Comparison of ENCODE assay signal across 28 cellular contexts in genomic region chr3:128372281-128372680, GRCh38.
A peak's percentile ranks its signal among the peaks of the same experiment; 100 is the strongest.
DNase-seq lines count a peak whose midpoint lies in the region; ATAC-seq, FAIRE-seq and TF ChIP-seq lines count a peak whose summit lies in the region.
"Had no signal": no experiment of that assay in that cellular context is flagged by ENCODE, and none has a peak within 500 bp of the region (broad histone marks: within the 10 kb centered on the region; RNA-seq: fewer than 3 reads in every experiment).

No MANE protein-coding gene starts in this region.

- no peak overlapping the region for H2BK5ac ChIP-seq in H1 (ENCODE audit: low read depth, low read length)

- TF ChIP-seq POLR2A in H1 (IDR thresholded peaks at IDR 0.05; ENCODE audit: control extremely low read depth in 1 of 2, low read depth in 2 of 2, low read length in 2 of 2), result no peak

- no peaks in the 10 kb centered on the region for H3K27me3 ChIP-seq in BLaER1
- H3K27me3 ChIP-seq in H1 (replicated peaks in 1 of 4; ENCODE audit: control insufficient read depth in 3 of 4, extremely low read depth in 1 of 4, insufficient read depth in 3 of 4, low read length in 3 of 4), result peaks cover 0 to 2% (median 0%) of the 10 kb centered on the region in 4 experiments; a peak in 2 of 7 replicates
- H3K27me3 ChIP-seq: vagina had no signal

- H3K27ac ChIP-seq in BLaER1, result no peak overlapping the region
- no peak overlapping the region for H3K27ac ChIP-seq in H1 (ENCODE audit: low read depth, low read length)
- H3K27ac ChIP-seq: left ventricle myocardium inferior, vagina had no signal

- H3K9ac ChIP-seq in BLaER1, result no peak overlapping the region
- H3K9ac ChIP-seq in H1 (replicated peaks in 1 of 4; ENCODE audit: extremely low read depth in 1 of 4, low read depth in 3 of 4, low read length in 3 of 4), result no peak overlapping the region; a peak in 1 of 7 replicates

- H3K23me2 ChIP-seq in H1 (ENCODE audit: low read depth, low read length), result no peaks in the 10 kb centered on the region

- no peak overlapping the region for H2BK120ac ChIP-seq in H1 (replicated peaks; ENCODE audit: low read depth, low read length)

- H4K20me1 ChIP-seq in BLaER1 (peaks cover 46% of the 10 kb centered on the region), H1 (replicated peaks in 1 of 2; ENCODE audit: control insufficient read depth in 1 of 2, insufficient read depth in 2 of 2, low read length in 2 of 2) (no peaks in the 10 kb centered on the region)

- no peak overlapping the region for H3K4ac ChIP-seq in H1 (replicated peaks; ENCODE audit: insufficient read length, low read depth, low read length)

- H4K8ac ChIP-seq in H1 (ENCODE audit: extremely low read depth, insufficient read depth, low read length), result peak overlapping the region; percentile 76; the same call in 1 of the 2 replicates

- 89% methylated on average over 5 of the region's 5 CpGs; no CpG with 5 or more reads in 1 of the 2 experiments for WGBS in H1 (ENCODE audit: extremely low coverage in 1 of 2, insufficient coverage in 1 of 2, insufficient read length in 1 of 2, insufficient replicate concordance in 2 of 2, low coverage in 1 of 2, low lambda C conversion rate in 2 of 2, missing lambda C conversion rate in 1 of 2), 2 experiments

- H3K9me3 ChIP-seq in BLaER1 (no peaks in the 10 kb centered on the region), H1 (ENCODE audit: insufficient read depth in 2 of 2, low read depth in 1 of 2, low read length in 1 of 2) (no peaks in the 10 kb centered on the region)
- H3K9me3 ChIP-seq: left ventricle myocardium inferior, vagina had no signal

- H2BK15ac ChIP-seq in H1 (ENCODE audit: low read length), result no peak overlapping the region

- no peak overlapping the region for H2AK5ac ChIP-seq in H1 (ENCODE audit: low read depth, low read length)

- no peak overlapping the region for H2BK20ac ChIP-seq in H1 (ENCODE audit: low read length)

- H3K79me2 ChIP-seq in H1 (ENCODE audit: control insufficient read depth in 1 of 2, insufficient read depth in 2 of 2, low read length in 2 of 2), result no peaks in the 10 kb centered on the region

- H3K79me1 ChIP-seq in H1 (ENCODE audit: low read depth, low read length), result 0 out of 2 replicates have a peak, but pooled peaks cover 2% of the 10 kb centered on the region

- no peak overlapping the region for H3K56ac ChIP-seq in H1 (replicated peaks; ENCODE audit: insufficient read length, low read depth, low read length)

- DNase-seq in GM10266 (ENCODE audit: extremely low spot score), result peak; percentile 52
- DNase-seq in H1 (ENCODE audit: low read depth in 1 of 2, low spot score in 2 of 2), result no peak
- no peak for DNase-seq in iPS-NIHi11 (ENCODE audit: low spot score)
- DNase-seq in occipital lobe (lab: John Stamatoyannopoulos, UW), result no peak
- DNase-seq in T-helper 9 cell, result no peak
- DNase-seq: activated CD4-positive, alpha-beta T cell treated with anti-CD3 and anti-CD28 coated beads for 1 hour; activated CD8-positive, alpha-beta memory T cell treated with anti-CD3 and anti-CD28 coated beads, Interleukin-2, amount 10 ng/mL, durations not matched to agents 7 days and 5 days; CD8-positive, alpha-beta T cell; DMS153; effector memory CD4-positive, alpha-beta T cell; foreskin melanocyte; GOT3; hippocampal formation; left ventricle myocardium inferior; MV-4-11; naive thymus-derived CD8-positive, alpha-beta T cell; NCI-H1694 treated with DMSO at 0.1 percent for 48 hours; NCI-H2227 treated with DMSO at 0.1 percent for 48 hours; NCI-H748 treated with DMSO at 0.1 percent for 48 hours; stimulated activated CD4-positive, alpha-beta T cell treated with anti-CD3 and anti-CD28 coated beads, Interleukin-15, amount 100 ng/mL, for 24 hours; stimulated activated CD8-positive, alpha-beta memory T cell treated with anti-CD3 and anti-CD28 coated beads, Interleukin-4, amount 100 ng/mL, for 48 hours had no signal

- H3K4me3 ChIP-seq in BLaER1, result no peak overlapping the region
- no peak overlapping the region for H3K4me3 ChIP-seq in H1 (ENCODE audit: extremely low read depth in 1 of 4, insufficient read depth in 2 of 4, low read depth in 3 of 4, low read length in 4 of 4)
- H3K4me3 ChIP-seq: left ventricle myocardium inferior, vagina had no signal

- CTCF ChIA-PET in H1 (lab: Charles Lee; ENCODE audit: partially characterized antibody), result interaction anchor here (0.7 to 1.8 kb wide), 5 partner anchors 21 to 204 kb away, joined by 3 to 4 read pairs (median 4); no protein-coding TSS in a partner anchor

- POLR2A ChIA-PET in H1 (lab: Charles Lee; ENCODE audit: partially characterized antibody), result interaction anchor here (1.6 kb wide), 1 partner anchor 11 kb away, joined by 3 read pairs; no protein-coding TSS in a partner anchor

- TF ChIP-seq RAD21 in H1 (IDR thresholded peaks at IDR 0.05 in 1 of 2, conservative IDR thresholded peaks at IDR 0.05 in 1 of 2; ENCODE audit: low read depth in 2 of 2, low read length in 2 of 2), result no peak

- peak; percentile 43 for ATAC-seq in HG02588 (IDR thresholded peaks at IDR 0.05; ENCODE audit: unreplicated experiment)
- ATAC-seq: activated CD8-positive, alpha-beta memory T cell treated with anti-CD3 and anti-CD28 coated beads, Interleukin-2, amount 10 ng/mL, durations not matched to agents 7 days and 5 days; CD8-positive, alpha-beta T cell; esophagus mucosa; naive thymus-derived CD8-positive, alpha-beta T cell; Right ventricle myocardium inferior; sciatic nerve had no signal

- no peak for TF ChIP-seq CTCF in GM10266 (IDR thresholded peaks at IDR 0.05; ENCODE audit: control insufficient read depth, insufficient read depth, low read depth, missing control alignments)
- no peak for TF ChIP-seq CTCF in H1 (IDR thresholded peaks at IDR 0.05; ENCODE audit: control extremely low read depth in 1 of 3, insufficient read depth in 1 of 3, low read depth in 1 of 3, low read length in 3 of 3)

- H3K4me1 ChIP-seq in BLaER1 (peaks cover 83% of the 10 kb centered on the region), H1 (replicated peaks in 1 of 4; ENCODE audit: control insufficient read depth in 3 of 4, insufficient read depth in 4 of 4, low read length in 3 of 4) (peaks cover 0 to 6% (median 2%) of the 10 kb centered on the region in 4 experiments; a peak in 3 of 7 replicates)
- H3K4me1 ChIP-seq: vagina had no signal

- H3K36me3 ChIP-seq in BLaER1, result peaks cover 5% of the 10 kb centered on the region; the same call in 1 of the 2 replicates
- H3K36me3 ChIP-seq in H1 (ENCODE audit: control insufficient read depth in 2 of 4, insufficient read depth in 4 of 4, low read length in 3 of 4), result no peaks in the 10 kb centered on the region
- H3K36me3 ChIP-seq: left ventricle myocardium inferior, vagina had no signal

- no peak overlapping the region for H2BK12ac ChIP-seq in H1 (ENCODE audit: low read depth, low read length)

- H3K4me2 ChIP-seq in BLaER1, result peak overlapping the region; percentile 93
- no peak overlapping the region for H3K4me2 ChIP-seq in H1 (ENCODE audit: insufficient read depth in 1 of 2, low read depth in 2 of 2, low read length in 2 of 2)

- TF ChIP-seq EP300 in H1 (IDR thresholded peaks at IDR 0.05; ENCODE audit: borderline replicate concordance in 1 of 2, low read depth in 2 of 2, low read length in 2 of 2), result no peak

- H3K23ac ChIP-seq in H1 (ENCODE audit: insufficient read length), result no peak overlapping the region

- no peak overlapping the region for H4K5ac ChIP-seq in H1 (ENCODE audit: insufficient read length, low read depth, low read length)

- FAIRE-seq in H1 (lab: Jason Lieb, UNC), result no peak
- FAIRE-seq: colon had no signal

- H2AFZ ChIP-seq in H1 (ENCODE audit: low read length), result no peak overlapping the region

- H4K91ac ChIP-seq in H1 (replicated peaks; ENCODE audit: insufficient read length, low read length), result no peak overlapping the region

- H3K18ac ChIP-seq in H1 (ENCODE audit: extremely low read depth, low read length), result no peak overlapping the region

- no peak overlapping the region for H3K14ac ChIP-seq in H1 (ENCODE audit: insufficient read length)

TF ChIP-seq in H1, 55 proteins besides CTCF, POLR2A, EP300 and RAD21 (continues in another document):
- TF ChIP-seq ATF2 (IDR thresholded peaks at IDR 0.05; ENCODE audit: low read length), result no peak
